1 cellular context compared by ENCODE assay signal in genomic region chr22:18024276-18024939, GRCh38.
TF ChIP-seq lines count a peak whose summit lies in the region.

Gene MICAL3, minus strand, starts transcription at chr22:18024561. Its CDS starts 117,749 bp downstream, at chr22:17906812.

TF ChIP-seq in K562, 482 proteins besides CTCF, POLR2A, EP300 and RAD21 (continued from another document and continues in another):
- TF ChIP-seq ZNF407 (IDR thresholded peaks at IDR 0.05; ENCODE audit: low read depth): no peak
- TF ChIP-seq ATF2 (CRISPR knock-in tag; IDR thresholded peaks at IDR 0.05): no peak
- TF ChIP-seq SIN3B (IDR thresholded peaks at IDR 0.05; ENCODE audit: low read depth): peak; percentile 61; the same call in 1 of the 2 replicates
- no peak for TF ChIP-seq ATF3 (IDR thresholded peaks at IDR 0.05)
- no peak for TF ChIP-seq ATF3 (CRISPR knock-in tag; conservative IDR thresholded peaks at IDR 0.05)
- peak; percentile 47 to 79 for TF ChIP-seq E2F6 (IDR thresholded peaks at IDR 0.05; ENCODE audit: borderline replicate concordance in 1 of 2, extremely low read depth in 1 of 2, insufficient read depth in 1 of 2, insufficient read length in 1 of 2, low read depth in 1 of 2, low read length in 1 of 2, poor library complexity in 1 of 2, severe bottlenecking in 1 of 2)
- TF ChIP-seq CTCFL (IDR thresholded peaks at IDR 0.05; ENCODE audit: borderline replicate concordance, insufficient read depth, low read depth, low read length, poor library complexity, severe bottlenecking): peak; percentile 73
- peak; percentile 33 for TF ChIP-seq ZFP36 (IDR thresholded peaks at IDR 0.05; ENCODE audit: low read depth, low read length, partially characterized antibody)
- peak; percentile 34; the same call in 1 of the 2 replicates for TF ChIP-seq PHF8 (IDR thresholded peaks at IDR 0.05; ENCODE audit: borderline replicate concordance, low read length)
- no peak for TF ChIP-seq NCOA4 (IDR thresholded peaks at IDR 0.05; ENCODE audit: partially characterized antibody)
- TF ChIP-seq ZBTB12 (CRISPR knock-in tag; IDR thresholded peaks at IDR 0.05): no peak
- TF ChIP-seq MTA3 (IDR thresholded peaks at IDR 0.05; ENCODE audit: borderline replicate concordance): 0 out of 2 replicates have a peak, but pooled peaks have one; percentile 12
- no peak for TF ChIP-seq ZBTB2 (IDR thresholded peaks at IDR 0.05)
- peak; percentile 43 for TF ChIP-seq HMGN3 (IDR thresholded peaks at IDR 0.05; ENCODE audit: borderline replicate concordance, extremely low read depth, insufficient read length, low read depth, low read length)
- TF ChIP-seq ZNF316 (IDR thresholded peaks at IDR 0.05): no peak
- TF ChIP-seq U2AF2 (optimal IDR thresholded peaks at IDR 0.05; ENCODE audit: low read depth, low read length): no peak
- TF ChIP-seq THAP12 (CRISPR knock-in tag; IDR thresholded peaks at IDR 0.05): no peak
- 0 out of 2 replicates have a peak, but pooled peaks have one; percentile 36 for TF ChIP-seq CREB3L1 (IDR thresholded peaks at IDR 0.05; ENCODE audit: borderline replicate concordance, low read depth)
- no peak for TF ChIP-seq ZNF431 (CRISPR knock-in tag; IDR thresholded peaks at IDR 0.05)
- TF ChIP-seq DNMT1 (IDR thresholded peaks at IDR 0.05): no peak
- TF ChIP-seq ZNF518B (CRISPR knock-in tag; IDR thresholded peaks at IDR 0.05): no peak
- 0 out of 2 replicates have a peak, but pooled peaks have one; percentile 14 for TF ChIP-seq POLR2G (IDR thresholded peaks at IDR 0.05; ENCODE audit: low read depth, low read length)
- peak; percentile 81 for TF ChIP-seq CXXC5 (CRISPR knock-in tag; IDR thresholded peaks at IDR 0.05)
- TF ChIP-seq SMAD4 (CRISPR knock-in tag; conservative IDR thresholded peaks at IDR 0.05): peak; percentile 61; the same call in 1 of the 2 replicates
- no peak for TF ChIP-seq ZBTB26 (CRISPR knock-in tag; IDR thresholded peaks at IDR 0.05)
